ENCODE assay signal across 8 cellular contexts in genomic region chr9:114291064-114291474, GRCh38. TPM values are rescaled to one million over a fixed set of nuclear protein-coding genes. Genes with fewer than 3 reads are reported as not detected.
A peak's percentile ranks its signal among the peaks of the same experiment; 100 is the strongest.
DNase-seq lines count a peak whose midpoint lies in the region; ATAC-seq and TF ChIP-seq lines count a peak whose summit lies in the region.

No MANE protein-coding gene starts in this region.

- H3K36me3 ChIP-seq in PC-3 (ENCODE audit: low read depth, low read length) (peaks cover 6% of the 10 kb centered on the region; the same call in 1 of the 2 replicates), neuronal stem cell (replicated peaks in 1 of 2; ENCODE audit: control insufficient read depth in 2 of 2, insufficient read depth in 2 of 2, low read length in 2 of 2) (peaks cover 5 to 28% of the 10 kb centered on the region in 2 donors)

- no peaks in the 10 kb centered on the region for H3K4me1 ChIP-seq in PC-3 (ENCODE audit: insufficient read depth, low read length)
- peaks cover 2 to 9% of the 10 kb centered on the region in 2 donors for H3K4me1 ChIP-seq in neuronal stem cell (ENCODE audit: control insufficient read depth in 2 of 2, insufficient read depth in 1 of 2, low read depth in 1 of 2, low read length in 2 of 2)

- H2AK5ac ChIP-seq in neuronal stem cell (ENCODE audit: low read depth, low read length) = no peak overlapping the region

- no peak overlapping the region for H3K18ac ChIP-seq in neuronal stem cell (ENCODE audit: low read length)

- no peak overlapping the region for H2BK5ac ChIP-seq in neuronal stem cell (ENCODE audit: low read length)

- H3K27ac ChIP-seq in PC-3 (ENCODE audit: low read length) (no peak overlapping the region), neuronal stem cell (replicated peaks; ENCODE audit: low read length) (no peak overlapping the region), substantia nigra (ENCODE audit: low read depth, low read length, poor library complexity, severe bottlenecking) (no peak overlapping the region)

- intact Hi-C loops in CD14-positive monocyte (cut with micrococcal nuclease) = loop anchor here (5.0 kb wide), 2 partner anchors 134 to 184 kb away; partner anchors contain the start of gene COL27A1 (in 1 of the 2)
- intact Hi-C loops in PC-3 (cut with micrococcal nuclease) = loop anchor here (1.0 kb wide), 2 partner anchors 136 to 183 kb away; partner anchors contain the start of gene COL27A1

- H2BK15ac ChIP-seq in neuronal stem cell (ENCODE audit: low read length) = no peak overlapping the region

- no peak overlapping the region for H2BK120ac ChIP-seq in neuronal stem cell (ENCODE audit: low read depth, low read length)

- H3K14ac ChIP-seq in neuronal stem cell (ENCODE audit: low read length) = no peak overlapping the region

- CTCF ChIA-PET in PC-3 (lab: Charles Lee) = interaction anchor here (0.5 to 1.6 kb wide), 6 partner anchors 24 to 208 kb away, joined by 3 to 7 read pairs (median 6); partner anchors contain the start of gene COL27A1

- H3K27ac Mint-ChIP-seq in CD14-positive monocyte = no peak overlapping the region
- no peak overlapping the region for H3K27ac Mint-ChIP-seq in activated T-cell treated with anti-CD3 and anti-CD28 coated beads, Interleukin-2, amount 50 U/mL, for 72 hours

- peak; percentile 64 for ATAC-seq in PC-3
- peak; percentile 45 to 51 for ATAC-seq in activated T-cell treated with anti-CD3 and anti-CD28 coated beads, Interleukin-2, amount 50 U/mL, for 72 hours (replicated peaks in 1 of 2)
- ATAC-seq in HG03025 (IDR thresholded peaks at IDR 0.05; ENCODE audit: low FRiP score, unreplicated experiment) = no peak

- no peak overlapping the region for H3K4ac ChIP-seq in neuronal stem cell (ENCODE audit: low read length)

- H2BK12ac ChIP-seq in neuronal stem cell (ENCODE audit: low read length) = no peak overlapping the region

- no peak overlapping the region for H4K8ac ChIP-seq in neuronal stem cell (ENCODE audit: low read depth, low read length)

- no peaks in the 10 kb centered on the region for H3K9me2 ChIP-seq in PC-3 (replicated peaks; ENCODE audit: low read length)

- no peaks in the 10 kb centered on the region for H3K79me1 ChIP-seq in neuronal stem cell (ENCODE audit: low read depth, low read length)

- no peaks in the 10 kb centered on the region for H3K9me3 ChIP-seq in PC-3 (ENCODE audit: low read length)
- H3K9me3 ChIP-seq in neuronal stem cell (replicated peaks in 1 of 2; ENCODE audit: control insufficient read depth in 2 of 2, insufficient read depth in 1 of 2, low read depth in 1 of 2, low read length in 2 of 2) = peaks cover 3 to 18% of the 10 kb centered on the region in 2 donors

- H3K4me3 Mint-ChIP-seq in CD14-positive monocyte = no peak overlapping the region
- H3K4me3 Mint-ChIP-seq in activated T-cell treated with anti-CD3 and anti-CD28 coated beads, Interleukin-2, amount 50 U/mL, for 72 hours = no peak overlapping the region

- BruUV-seq in PC-3 (replicated peaks; lab: Mats Ljungman, UMichigan) = no TSS peak

- H4K20me1 ChIP-seq in PC-3 (ENCODE audit: low read length) = no peaks in the 10 kb centered on the region

- DNase-seq in CD14-positive monocyte (ENCODE audit: low spot score) (no peak), HCEC 1CT (peak; percentile 40), PC-3 (peak; percentile 75), fibroblast of pulmonary artery (ENCODE audit: low read depth) (peak; percentile 71), neuronal stem cell (ENCODE audit: low spot score) (peak; percentile 79), substantia nigra (lab: John Stamatoyannopoulos, UW) (peak in 41 of 49 donors; percentile 10 to 85 (median 50))
- peak; percentile 58 to 78 for DNase-seq in activated T-cell treated with anti-CD3 and anti-CD28 coated beads, Interleukin-2, amount 50 U/mL, for 72 hours

- no peak overlapping the region for H3K9ac ChIP-seq in PC-3 (ENCODE audit: low read length)
- no peak overlapping the region for H3K9ac ChIP-seq in neuronal stem cell (ENCODE audit: low read depth, low read length, poor library complexity)

- peak; percentile 97 for TF ChIP-seq CTCF in CD14-positive monocyte (IDR thresholded peaks at IDR 0.05)
- peak; percentile 85 for TF ChIP-seq CTCF in PC-3 (conservative IDR thresholded peaks at IDR 0.05; ENCODE audit: low read depth, low read length)
- TF ChIP-seq CTCF in fibroblast of pulmonary artery (IDR thresholded peaks at IDR 0.05; ENCODE audit: low read length, missing control alignments) = peak; percentile 75

- peaks cover 5 to 21% (median 11%) of the 10 kb centered on the region in 7 donors for H3K9me3 Mint-ChIP-seq in CD14-positive monocyte
- peaks cover 4 to 8% of the 10 kb centered on the region in 2 donors for H3K9me3 Mint-ChIP-seq in activated T-cell treated with anti-CD3 and anti-CD28 coated beads, Interleukin-2, amount 50 U/mL, for 72 hours

- H3K4me2 ChIP-seq in PC-3 (ENCODE audit: low read length) = no peak overlapping the region
- no peak overlapping the region for H3K4me2 ChIP-seq in neuronal stem cell (ENCODE audit: insufficient read depth, low read length, poor library complexity, severe bottlenecking)

- no peaks in the 10 kb centered on the region for H3K27me3 ChIP-seq in PC-3 (ENCODE audit: low read length)
- no peaks in the 10 kb centered on the region for H3K27me3 ChIP-seq in neuronal stem cell (ENCODE audit: control insufficient read depth in 3 of 3, insufficient read depth in 3 of 3, low read depth in 1 of 3, low read length in 3 of 3)

- H3K23ac ChIP-seq in neuronal stem cell (ENCODE audit: low read depth, low read length, poor library complexity) = no peak overlapping the region

- H4K91ac ChIP-seq in neuronal stem cell (ENCODE audit: low read depth, low read length, poor library complexity) = no peak overlapping the region

- H3K4me3 ChIP-seq in PC-3 (ENCODE audit: low read length) = no peak overlapping the region
- no peak overlapping the region for H3K4me3 ChIP-seq in fibroblast of pulmonary artery (replicated peaks; ENCODE audit: low read depth, low read length)
- no peak overlapping the region for H3K4me3 ChIP-seq in neuronal stem cell (ENCODE audit: low read length in 2 of 2)

- no peaks in the 10 kb centered on the region for H3K36me3 Mint-ChIP-seq in CD14-positive monocyte
- peaks cover 5 to 15% of the 10 kb centered on the region in 2 donors for H3K36me3 Mint-ChIP-seq in activated T-cell treated with anti-CD3 and anti-CD28 coated beads, Interleukin-2, amount 50 U/mL, for 72 hours (ENCODE audit: insufficient read depth in 2 of 2)

- no peaks in the 10 kb centered on the region for H3K4me1 Mint-ChIP-seq in CD14-positive monocyte
- no peaks in the 10 kb centered on the region for H3K4me1 Mint-ChIP-seq in activated T-cell treated with anti-CD3 and anti-CD28 coated beads, Interleukin-2, amount 50 U/mL, for 72 hours (ENCODE audit: low read depth)

- no CpG with 5 or more reads among the region's 12 CpGs for WGBS in neuronal stem cell (ENCODE audit: extremely low coverage in 2 of 2, insufficient read length in 2 of 2, insufficient replicate concordance in 1 of 2), 2 donors

- POLR2A ChIA-PET in PC-3 (lab: Charles Lee; ENCODE audit: unreplicated experiment) = no interaction called here

- no peaks in the 10 kb centered on the region for H3K79me2 ChIP-seq in PC-3 (ENCODE audit: low read length)

- H3F3A ChIP-seq in PC-3 (ENCODE audit: low read length, unreplicated experiment) = no peaks in the 10 kb centered on the region

- H3K27me3 Mint-ChIP-seq in CD14-positive monocyte (ENCODE audit: low read depth in 3 of 3) = peaks cover 8 to 16% (median 10%) of the 10 kb centered on the region in 3 donors
- peaks cover 6% of the 10 kb centered on the region for H3K27me3 Mint-ChIP-seq in activated T-cell treated with anti-CD3 and anti-CD28 coated beads, Interleukin-2, amount 50 U/mL, for 72 hours (ENCODE audit: low read depth)

- H2AFZ ChIP-seq in PC-3 (ENCODE audit: low read length) = no peak overlapping the region
- no peak overlapping the region for H2AFZ ChIP-seq in neuronal stem cell (ENCODE audit: low read length)

RNA-seq across cellular contexts. Expression of gene ORM1, which starts 31.8 kb away (rescaled TPM):
- 1 to 10 TPM; 2.2 to 2.8 TPM for polyA plus RNA-seq in CD14-positive monocyte
- total RNA-seq in PC-3 (2014; rRNA removed) = not detected in 2 replicates
- not detected for total RNA-seq in activated T-cell treated with anti-CD3 and anti-CD28 coated beads, Interleukin-2, amount 50 U/mL, for 72 hours
- not detected for polyA plus RNA-seq in neuronal stem cell (2013, experiment 1 of 2)
- not detected for polyA plus RNA-seq in neuronal stem cell (2013, experiment 2 of 2)

RNA-seq across cellular contexts. Expression of gene ORM2, which starts 38.6 kb away (rescaled TPM):
- polyA plus RNA-seq in CD14-positive monocyte = under 1 TPM in 1 of 2 donors, not detected in 1; 0.30 TPM
- not detected in 2 replicates for total RNA-seq in PC-3 (2014; rRNA removed)
- total RNA-seq in activated T-cell treated with anti-CD3 and anti-CD28 coated beads, Interleukin-2, amount 50 U/mL, for 72 hours = not detected
- 0.14 TPM for polyA plus RNA-seq in neuronal stem cell (2013, experiment 1 of 2)
- 0.08 TPM for polyA plus RNA-seq in neuronal stem cell (2013, experiment 2 of 2)
